ENCODE assay signal across 33 cellular contexts in the genomic region with DNA sequence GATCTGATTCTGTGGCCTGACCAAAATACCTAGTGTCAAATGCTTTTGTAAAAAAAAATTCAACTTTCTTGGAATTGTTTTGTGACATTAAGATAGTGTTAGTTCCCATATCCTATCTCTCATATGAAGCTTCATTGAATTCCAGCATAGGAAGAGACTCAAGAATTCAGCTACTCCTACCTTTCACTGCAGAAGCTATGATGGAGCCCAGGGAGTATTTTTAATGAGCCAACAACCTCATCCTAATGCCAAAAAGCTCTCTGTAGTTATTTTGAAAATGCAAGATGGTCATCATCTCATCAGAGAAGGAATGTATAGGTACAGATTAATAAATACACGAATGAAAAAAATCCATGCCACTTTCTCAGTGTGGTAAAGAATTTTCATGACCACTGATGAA.
"Had no signal": no experiment of that assay in that cellular context is flagged by ENCODE, and none has a peak within 500 bp of the region (broad histone marks: within the 10 kb centered on the region; RNA-seq: fewer than 3 reads in every experiment).

No MANE protein-coding gene starts in this region.

- H3K9ac ChIP-seq: parathyroid adenoma had no signal

- H3K4me1 ChIP-seq: parathyroid adenoma, psoas muscle, right lobe of liver, sigmoid colon, spleen, suprapubic skin, testis, tibial artery, transverse colon, upper lobe of right lung, uterus had no signal

- H3K27ac Mint-ChIP-seq: naive thymus-derived CD4-positive, alpha-beta T cell; natural killer cell; nephron progenitor cell; progenitor cell of endocrine pancreas; stimulated activated memory B cell treated with anti-CD40 and anti-IgM and Interleukin-4, amounts not matched to agents 10 μg/mL and 1 μg/mL and 100 μg/mL, for 72 hours; stimulated activated naive CD8-positive, alpha-beta T cell treated with anti-CD3 and anti-CD28 coated beads, Interleukin-15, amount 100 ng/mL, for 72 hours; type B pancreatic cell had no signal

- H3K79me2 ChIP-seq: parathyroid adenoma had no signal

- H3K4me3 ChIP-seq: ovary, psoas muscle, right lobe of liver, sigmoid colon, spleen, suprapubic skin, testis, tibial artery, transverse colon, upper lobe of right lung, uterus had no signal

- H3K4me1 Mint-ChIP-seq: naive thymus-derived CD4-positive, alpha-beta T cell; natural killer cell; nephron progenitor cell; neural crest cell; stimulated activated memory B cell treated with anti-CD40 and anti-IgM and Interleukin-4, amounts not matched to agents 10 μg/mL and 1 μg/mL and 100 μg/mL, for 72 hours; stimulated activated naive CD8-positive, alpha-beta T cell treated with anti-CD3 and anti-CD28 coated beads, Interleukin-15, amount 100 ng/mL, for 72 hours had no signal

- DNase-seq: naive thymus-derived CD4-positive, alpha-beta T cell; natural killer cell; nephron progenitor cell; nucleus accumbens; ovary; posterior cingulate gyrus; psoas muscle; right cardiac atrium; right lobe of liver; sigmoid colon; small intestine; spleen; stimulated activated CD4-positive, alpha-beta T cell treated with anti-CD3 and anti-CD28 coated beads, Interleukin-12 subunit alpha, Interleukin-12 subunit beta, amount 100 ng/mL, for 4 hours; stimulated activated CD4-positive, alpha-beta T cell treated with anti-CD3 and anti-CD28 coated beads, Interleukin-1b, Interleukin-23, amount 100 ng/mL, for 48 hours; stimulated activated CD4-positive, alpha-beta T cell treated with anti-CD3 and anti-CD28 coated beads, Interleukin-4, amount 100 ng/mL, for 1 hour; stimulated activated CD4-positive, alpha-beta T cell treated with anti-CD3 and anti-CD28 coated beads, Interleukin-4, amount 100 ng/mL, for 4 hours; stimulated activated CD8-positive, alpha-beta memory T cell treated with anti-CD3 and anti-CD28 coated beads, Interleukin-4, amount 100 ng/mL, for 48 hours; stimulated activated naive CD4-positive, alpha-beta T cell; stimulated activated naive CD8-positive, alpha-beta T cell treated with anti-CD3 and anti-CD28 coated beads, Interleukin-15, amount 100 ng/mL, for 72 hours; stimulated activated naive CD8-positive, alpha-beta T cell treated with anti-CD3 and anti-CD28 coated beads, Interleukin-15, Interleukin-2, amounts not matched to agents 100 U/mL and 50 U/mL, for 24 hours; substantia nigra; testis; tibial artery; transverse colon; upper lobe of right lung; uterus had no signal

- H3K4me3 Mint-ChIP-seq: naive thymus-derived CD4-positive, alpha-beta T cell; natural killer cell; nephron progenitor cell; neural crest cell; stimulated activated memory B cell treated with anti-CD40 and anti-IgM and Interleukin-4, amounts not matched to agents 10 μg/mL and 1 μg/mL and 100 μg/mL, for 72 hours; stimulated activated naive CD8-positive, alpha-beta T cell treated with anti-CD3 and anti-CD28 coated beads, Interleukin-15, amount 100 ng/mL, for 72 hours; type B pancreatic cell had no signal

- H3K36me3 Mint-ChIP-seq: natural killer cell; stimulated activated memory B cell treated with anti-CD40 and anti-IgM and Interleukin-4, amounts not matched to agents 10 μg/mL and 1 μg/mL and 100 μg/mL, for 72 hours had no signal

- ATAC-seq: naive thymus-derived CD4-positive, alpha-beta T cell; natural killer cell; psoas muscle; right cardiac atrium; right lobe of liver; stimulated activated memory B cell treated with anti-CD40 and anti-IgM and Interleukin-4, amounts not matched to agents 10 μg/mL and 1 μg/mL and 100 μg/mL, for 72 hours; stimulated activated naive CD8-positive, alpha-beta T cell treated with anti-CD3 and anti-CD28 coated beads, Interleukin-15, amount 100 ng/mL, for 72 hours; stimulated activated naive CD8-positive, alpha-beta T cell treated with anti-CD3 and anti-CD28 coated beads, Interleukin-15, Interleukin-2, amounts not matched to agents 100 U/mL and 50 U/mL, for 24 hours; upper lobe of right lung had no signal

- H3K36me3 ChIP-seq: neutrophil, ovary, right lobe of liver, sigmoid colon, spleen, suprapubic skin, tibial artery, transverse colon, upper lobe of right lung, uterus had no signal

- H3K27me3 Mint-ChIP-seq: progenitor cell of endocrine pancreas; stimulated activated memory B cell treated with anti-CD40 and anti-IgM and Interleukin-4, amounts not matched to agents 10 μg/mL and 1 μg/mL and 100 μg/mL, for 72 hours; stimulated activated naive CD8-positive, alpha-beta T cell treated with anti-CD3 and anti-CD28 coated beads, Interleukin-15, amount 100 ng/mL, for 72 hours; type B pancreatic cell had no signal

- H3K9me3 ChIP-seq: neutrophil, ovary, psoas muscle, right lobe of liver, sigmoid colon, testis, transverse colon, upper lobe of right lung, uterus had no signal

- H3K27me3 ChIP-seq: neutrophil, ovary, right lobe of liver, sigmoid colon, spleen, suprapubic skin, testis, tibial artery, transverse colon, upper lobe of right lung, uterus had no signal

- H2AFZ ChIP-seq: parathyroid adenoma had no signal

- FAIRE-seq: small intestine had no signal

- H3K27ac ChIP-seq: neutrophil, ovary, parathyroid adenoma, psoas muscle, right lobe of liver, sigmoid colon, spleen, suprapubic skin, testis, tibial artery, transverse colon, upper lobe of right lung, uterus had no signal
